8 cellular contexts compared by ENCODE assay signal in the genomic region with DNA sequence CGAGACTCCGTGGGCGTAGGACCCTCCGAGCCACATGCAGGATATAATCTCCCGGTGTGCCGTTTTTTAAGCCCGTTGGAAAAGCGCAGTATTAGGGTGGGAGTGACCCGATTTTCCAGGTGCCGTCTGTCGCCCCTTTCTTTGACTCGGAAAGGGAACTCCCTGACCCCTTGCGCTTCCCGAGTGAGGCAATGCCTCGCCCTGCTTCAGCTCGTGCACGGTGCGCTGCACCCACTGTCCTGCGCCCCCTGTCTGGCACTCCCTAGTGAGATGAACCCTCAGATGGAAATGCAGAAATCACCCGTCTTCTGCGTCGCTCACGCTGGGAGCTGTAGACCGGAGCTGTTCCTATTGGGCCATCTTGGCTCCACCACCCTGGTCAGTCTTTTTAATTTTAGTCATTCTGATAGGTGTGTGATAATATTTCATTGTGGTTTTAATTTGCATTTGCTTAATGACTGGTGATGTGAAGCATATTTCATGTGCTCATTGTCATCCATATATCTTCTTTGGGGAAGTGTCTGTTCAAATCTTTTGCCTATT. TPM values are rescaled to one million over a fixed set of nuclear protein-coding genes. Genes with fewer than 3 reads are reported as not detected.
DNase-seq lines count a peak whose midpoint lies in the region; ATAC-seq and TF ChIP-seq lines count a peak whose summit lies in the region.
"Not testable (repeated sequence)": the region's sequence is repeated elsewhere in the genome, so short reads cannot be mapped to it uniquely, and the experiment has no call there.

No MANE protein-coding gene starts in this region.

- DNase-seq in Daoy (ENCODE audit: low read depth) (peak; percentile 20), NB4 (ENCODE audit: low read depth) (peak; percentile 72), T follicular helper cell (ENCODE audit: low read depth) (peak; percentile 51), stomach (peak; percentile 35)
- peak; percentile 62 to 72 for DNase-seq in activated T-cell treated with anti-CD3 and anti-CD28 coated beads, Interleukin-2, amount 50 U/mL, for 72 hours
- peak; percentile 34 to 57 (median 45) for DNase-seq in effector memory CD4-positive, alpha-beta T cell
- DNase-seq in kidney epithelial cell (ENCODE audit: low read depth); sigmoid colon: not testable (repeated sequence)

- H3K9me3 ChIP-seq in effector memory CD4-positive, alpha-beta T cell (ENCODE audit: control insufficient read depth, low read length); sigmoid colon; stomach: not testable (repeated sequence)

- not testable (repeated sequence) for H3K36me3 Mint-ChIP-seq in activated T-cell treated with anti-CD3 and anti-CD28 coated beads, Interleukin-2, amount 50 U/mL, for 72 hours (ENCODE audit: insufficient read depth in 2 of 2)

- intact Hi-C loops in sigmoid colon (cut with DNase I); stomach (cut with DNase I; ENCODE audit: low total_unique reads): not testable (repeated sequence)

- peaks cover 19% of the 10 kb centered on the region for H3K4me1 Mint-ChIP-seq in activated T-cell treated with anti-CD3 and anti-CD28 coated beads, Interleukin-2, amount 50 U/mL, for 72 hours (ENCODE audit: low read depth)

- H3K4me1 ChIP-seq in effector memory CD4-positive, alpha-beta T cell (ENCODE audit: control insufficient read depth, insufficient read depth, low read length, poor library complexity, severe bottlenecking); sigmoid colon; stomach: not testable (repeated sequence)

- H3K27ac ChIP-seq in effector memory CD4-positive, alpha-beta T cell (ENCODE audit: insufficient read depth, low read length, poor library complexity, severe bottlenecking): peak overlapping the region; percentile 37
- H3K27ac ChIP-seq in sigmoid colon (peak overlapping the region in 3 of 4 donors; percentile 58 to 69 (median 66)), stomach (peak overlapping the region in 3 of 5 donors; percentile 15 to 52 (median 46))

- H3K27me3 Mint-ChIP-seq in activated T-cell treated with anti-CD3 and anti-CD28 coated beads, Interleukin-2, amount 50 U/mL, for 72 hours (ENCODE audit: low read depth): not testable (repeated sequence)

- not testable (repeated sequence) for H3K27me3 ChIP-seq in effector memory CD4-positive, alpha-beta T cell (replicated peaks; ENCODE audit: control insufficient read depth, insufficient read depth, low read length, poor library complexity, severe bottlenecking); kidney epithelial cell (ENCODE audit: control insufficient read depth, insufficient read depth, low read length); sigmoid colon; stomach

- TF ChIP-seq CTCF in NB4 (IDR thresholded peaks at IDR 0.05; ENCODE audit: low read depth, low read length): peak; percentile 17
- peak; percentile 32 for TF ChIP-seq CTCF in kidney epithelial cell (IDR thresholded peaks at IDR 0.05; ENCODE audit: insufficient read depth, low read length, poor library complexity, severe bottlenecking)
- TF ChIP-seq CTCF in sigmoid colon (IDR thresholded peaks at IDR 0.05): peak in 2 of 4 experiments; percentile 28 to 33
- TF ChIP-seq CTCF in stomach (IDR thresholded peaks at IDR 0.05): peak in 2 of 7 experiments; percentile 12 to 21

- not testable (repeated sequence) for H3K36me3 ChIP-seq in effector memory CD4-positive, alpha-beta T cell (ENCODE audit: control insufficient read depth, insufficient read depth, low read length); kidney epithelial cell (ENCODE audit: control insufficient read depth, insufficient read depth, low read length); sigmoid colon; stomach

- peak overlapping the region; percentile 83 to 94 for H3K4me3 Mint-ChIP-seq in activated T-cell treated with anti-CD3 and anti-CD28 coated beads, Interleukin-2, amount 50 U/mL, for 72 hours

- H3K27ac Mint-ChIP-seq in activated T-cell treated with anti-CD3 and anti-CD28 coated beads, Interleukin-2, amount 50 U/mL, for 72 hours: peak overlapping the region; percentile 59

- H3K4me3 ChIP-seq in NB4 (ENCODE audit: low read depth, low read length): peak overlapping the region; percentile 49
- H3K4me3 ChIP-seq in effector memory CD4-positive, alpha-beta T cell (ENCODE audit: insufficient read depth, low read depth, low read length, poor library complexity, severe bottlenecking): peak overlapping the region; percentile 39
- peak overlapping the region; percentile 47 for H3K4me3 ChIP-seq in kidney epithelial cell (ENCODE audit: low read depth, low read length)
- peak overlapping the region; percentile 24 to 54 (median 50) for H3K4me3 ChIP-seq in sigmoid colon
- peak overlapping the region; percentile 42 to 57 (median 49) for H3K4me3 ChIP-seq in stomach

- TF ChIP-seq EP300 in sigmoid colon (IDR thresholded peaks at IDR 0.05); stomach (IDR thresholded peaks at IDR 0.05): not testable (repeated sequence)

- 14 to 15% methylated on average over 24 of the region's 24 CpGs for WGBS in sigmoid colon, 2 donors
- WGBS in stomach, 5 donors: 8 to 20% (median 15%) methylated on average over 13 to 24 of the region's 24 CpGs

- H3K9me3 Mint-ChIP-seq in activated T-cell treated with anti-CD3 and anti-CD28 coated beads, Interleukin-2, amount 50 U/mL, for 72 hours: not testable (repeated sequence)

- ATAC-seq in activated T-cell treated with anti-CD3 and anti-CD28 coated beads, Interleukin-2, amount 50 U/mL, for 72 hours (replicated peaks in 1 of 2): peak; percentile 43 to 45

- not testable (repeated sequence) for TF ChIP-seq POLR2A in NB4 (IDR thresholded peaks at IDR 0.05; ENCODE audit: extremely low read depth, insufficient read length); sigmoid colon (IDR thresholded peaks at IDR 0.05); stomach (IDR thresholded peaks at IDR 0.05)

RNA-seq across cellular contexts. Expression of a gene that starts 19.0 kb away (rescaled TPM):
- total RNA-seq in Daoy (2014; rRNA removed; shearing (Covaris generic)): not detected in 2 replicates
- total RNA-seq in activated T-cell treated with anti-CD3 and anti-CD28 coated beads, Interleukin-2, amount 50 U/mL, for 72 hours: not detected
- not detected in 2 replicates for total RNA-seq in kidney epithelial cell
- total RNA-seq in sigmoid colon: under 1 TPM in 1 of 4 donors, not detected in 3; 0.68 TPM
- under 1 TPM in 1 of 3 donors, not detected in 2; 0.06 TPM for polyA plus RNA-seq in sigmoid colon
- under 1 TPM in 1 of 5 donors, not detected in 4; 0.37 TPM for total RNA-seq in stomach
- polyA plus RNA-seq in stomach: under 1 TPM in 2 of 3 donors, not detected in 1; 0.19 to 0.23 TPM

RNA-seq across cellular contexts. Expression of a gene that starts 26.4 kb away (rescaled TPM):
- total RNA-seq in Daoy (2014; rRNA removed; shearing (Covaris generic)): 11.5 and 17.3 TPM in 2 replicates
- 10 to 100 TPM; 26.6 to 29.4 TPM for total RNA-seq in activated T-cell treated with anti-CD3 and anti-CD28 coated beads, Interleukin-2, amount 50 U/mL, for 72 hours
- 18.3 and 26.9 TPM in 2 replicates for total RNA-seq in kidney epithelial cell
- 10 to 100 TPM; 10.3 to 29.6 (median 13.8) TPM for total RNA-seq in sigmoid colon
- polyA plus RNA-seq in sigmoid colon: 10 to 100 TPM; 10.4 to 18.0 (median 17.6) TPM
- total RNA-seq in stomach: 10 to 100 TPM in 3 of 5 donors, 1 to 10 TPM in 2; 6.6 to 18.1 (median 11.3) TPM
- 10 to 100 TPM; 13.1 to 15.6 (median 13.5) TPM for polyA plus RNA-seq in stomach
